In genomic region chr2:230661072-230661957, GRCh38 we compare ENCODE assay signal across 7 cellular contexts. TPM values are rescaled to one million over a fixed set of nuclear protein-coding genes. Genes with fewer than 3 reads are reported as not detected.
DNase-seq lines count a peak whose midpoint lies in the region; ATAC-seq and TF ChIP-seq lines count a peak whose summit lies in the region.

No MANE protein-coding gene starts in this region.

- H3K4me3 ChIP-seq in smooth muscle cell = no peak overlapping the region

- H3K27ac Mint-ChIP-seq in activated T-helper 1 cell treated with anti-CD3 and anti-CD28 coated beads, Interleukin-12 subunit alpha, Interleukin-12 subunit beta, Interleukin-2, Interleukin-4 antibody, amounts not matched to agents 30 ng/mL and 10 ng/mL and 1 ng/mL, durations not matched to agents 14 hours and 24 hours and 36 hours = peak overlapping the region; percentile 99

- no peak overlapping the region for H2AFZ ChIP-seq in smooth muscle cell (ENCODE audit: low read depth)

- peak; percentile 67 for DNase-seq in activated T-helper 1 cell treated with anti-CD3 and anti-CD28 coated beads, Interleukin-12 subunit alpha, Interleukin-12 subunit beta, Interleukin-2, Interleukin-4 antibody, amounts not matched to agents 30 ng/mL and 10 ng/mL and 1 ng/mL, durations not matched to agents 14 hours and 24 hours and 36 hours (ENCODE audit: low spot score)
- DNase-seq in stimulated activated CD8-positive, alpha-beta memory T cell treated with anti-CD3 and anti-CD28 coated beads, Interleukin-7, amount 100 ng/mL, for 4 hours (ENCODE audit: low read depth in 2 of 2) = peak; percentile 26 to 55
- DNase-seq in smooth muscle cell (lab: John Stamatoyannopoulos, UW; ENCODE audit: unreplicated experiment) (no peak), germinal center (ENCODE audit: low spot score) (no peak)

- peaks cover 5% of the 10 kb centered on the region for H3K36me3 Mint-ChIP-seq in activated T-helper 1 cell treated with anti-CD3 and anti-CD28 coated beads, Interleukin-12 subunit alpha, Interleukin-12 subunit beta, Interleukin-2, Interleukin-4 antibody, amounts not matched to agents 30 ng/mL and 10 ng/mL and 1 ng/mL, durations not matched to agents 14 hours and 24 hours and 36 hours (ENCODE audit: low read depth)

- no peaks in the 10 kb centered on the region for H3K9me3 ChIP-seq in smooth muscle cell (replicated peaks; ENCODE audit: low read depth)

- no peaks in the 10 kb centered on the region for H3K27me3 Mint-ChIP-seq in activated T-helper 1 cell treated with anti-CD3 and anti-CD28 coated beads, Interleukin-12 subunit alpha, Interleukin-12 subunit beta, Interleukin-2, Interleukin-4 antibody, amounts not matched to agents 30 ng/mL and 10 ng/mL and 1 ng/mL, durations not matched to agents 14 hours and 24 hours and 36 hours (ENCODE audit: insufficient read depth)

- H3K79me2 ChIP-seq in smooth muscle cell (ENCODE audit: low read depth) = no peaks in the 10 kb centered on the region

- intact Hi-C loops in activated T-helper 1 cell treated with anti-CD3 and anti-CD28 coated beads, Interleukin-12 subunit alpha, Interleukin-12 subunit beta, Interleukin-2, Interleukin-4 antibody, amounts not matched to agents 30 ng/mL and 10 ng/mL and 1 ng/mL, durations not matched to agents 14 hours and 24 hours and 36 hours (cut with micrococcal nuclease) = loop anchor here (1.0 to 5.0 kb wide), 4 partner anchors 33 to 407 kb away; no protein-coding TSS in a partner anchor

- H4K20me1 ChIP-seq in smooth muscle cell (ENCODE audit: low read depth) = no peaks in the 10 kb centered on the region

- 90% methylated on average over 8 of the region's 8 CpGs for WGBS in smooth muscle cell (ENCODE audit: low lambda C conversion rate)

- no peaks in the 10 kb centered on the region for H3K9me3 Mint-ChIP-seq in activated T-helper 1 cell treated with anti-CD3 and anti-CD28 coated beads, Interleukin-12 subunit alpha, Interleukin-12 subunit beta, Interleukin-2, Interleukin-4 antibody, amounts not matched to agents 30 ng/mL and 10 ng/mL and 1 ng/mL, durations not matched to agents 14 hours and 24 hours and 36 hours

- H3K27ac ChIP-seq in smooth muscle cell (ENCODE audit: low read depth) = no peak overlapping the region

- peak; percentile 26 for ATAC-seq in GM19438 (IDR thresholded peaks at IDR 0.05; ENCODE audit: low read depth, unreplicated experiment)
- ATAC-seq in HG03432 (IDR thresholded peaks at IDR 0.05; ENCODE audit: unreplicated experiment) = peak; percentile 29
- ATAC-seq in GM21825 (IDR thresholded peaks at IDR 0.05; ENCODE audit: unreplicated experiment) = no peak

- H3K27me3 ChIP-seq in smooth muscle cell (ENCODE audit: low read depth) = no peaks in the 10 kb centered on the region

- H3K9ac ChIP-seq in smooth muscle cell (ENCODE audit: low read depth) = no peak overlapping the region

- no peak for TF ChIP-seq CTCF in smooth muscle cell (IDR thresholded peaks at IDR 0.05; ENCODE audit: borderline replicate concordance, insufficient read depth, poor library complexity, severe bottlenecking)

- H3K4me1 ChIP-seq in smooth muscle cell (ENCODE audit: low read depth) = no peaks in the 10 kb centered on the region

- peak overlapping the region; percentile 47 for H3K4me3 Mint-ChIP-seq in activated T-helper 1 cell treated with anti-CD3 and anti-CD28 coated beads, Interleukin-12 subunit alpha, Interleukin-12 subunit beta, Interleukin-2, Interleukin-4 antibody, amounts not matched to agents 30 ng/mL and 10 ng/mL and 1 ng/mL, durations not matched to agents 14 hours and 24 hours and 36 hours

- no peaks in the 10 kb centered on the region for H3K36me3 ChIP-seq in smooth muscle cell (ENCODE audit: low read depth)

- H3K4me2 ChIP-seq in smooth muscle cell = no peak overlapping the region

- peaks cover 89% of the 10 kb centered on the region for H3K4me1 Mint-ChIP-seq in activated T-helper 1 cell treated with anti-CD3 and anti-CD28 coated beads, Interleukin-12 subunit alpha, Interleukin-12 subunit beta, Interleukin-2, Interleukin-4 antibody, amounts not matched to agents 30 ng/mL and 10 ng/mL and 1 ng/mL, durations not matched to agents 14 hours and 24 hours and 36 hours (ENCODE audit: low read depth)

- H3F3A ChIP-seq in smooth muscle cell (ENCODE audit: low read depth) = no peaks in the 10 kb centered on the region

RNA-seq across cellular contexts. Expression of gene CAB39, which starts 51.3 kb away (rescaled TPM):
- total RNA-seq in activated T-helper 1 cell treated with anti-CD3 and anti-CD28 coated beads, Interleukin-12 subunit alpha, Interleukin-12 subunit beta, Interleukin-2, Interleukin-4 antibody, amounts not matched to agents 30 ng/mL and 10 ng/mL and 1 ng/mL, durations not matched to agents 14 hours and 24 hours and 36 hours = 168 and 170 TPM in 2 replicates
- 62.4 and 62.7 TPM in 2 replicates for total RNA-seq in smooth muscle cell
- 21.7 and 25.5 TPM in 2 replicates for polyA plus RNA-seq in smooth muscle cell

Comparison
In these comparisons a context has a peak if more than half of its experiments do, and no peak if none do; other contexts are left out.
1. DNase-seq: peak in activated T-helper 1 cell treated with anti-CD3 and anti-CD28 coated beads, Interleukin-12 subunit alpha, Interleukin-12 subunit beta, Interleukin-2, Interleukin-4 antibody, amounts not matched to agents 30 ng/mL and 10 ng/mL and 1 ng/mL, durations not matched to agents 14 hours and 24 hours and 36 hours (single experiment) and stimulated activated CD8-positive, alpha-beta memory T cell treated with anti-CD3 and anti-CD28 coated beads, Interleukin-7, amount 100 ng/mL, for 4 hours (2 of 2); none in smooth muscle cell (single experiment) and germinal center (single experiment).